In genomic region chr15:67005294-67005996, GRCh38 we compare ENCODE assay signal across 17 cellular contexts.
"Had no signal": no experiment of that assay in that cellular context is flagged by ENCODE, and none has a peak within 500 bp of the region (broad histone marks: within the 10 kb centered on the region; RNA-seq: fewer than 3 reads in every experiment).

No MANE protein-coding gene starts in this region.

- H3K9me3 ChIP-seq: heart left ventricle, psoas muscle, sigmoid colon, stomach, thoracic aorta, transverse colon had no signal

- H3K4me1 Mint-ChIP-seq: mesothelial cell of epicardium, natural killer cell had no signal

- H3K36me3 Mint-ChIP-seq: mesothelial cell of epicardium, natural killer cell had no signal

- H3K27ac Mint-ChIP-seq: mesothelial cell of epicardium, natural killer cell had no signal

- H3K4me1 ChIP-seq: sigmoid colon, transverse colon had no signal

- H3K4me3 ChIP-seq: heart left ventricle, psoas muscle, sigmoid colon, skin epidermis, stomach, thoracic aorta, transverse colon had no signal

- H3K9me3 Mint-ChIP-seq: mesothelial cell of epicardium, natural killer cell had no signal

- FAIRE-seq: islet of Langerhans had no signal

- H3K27ac ChIP-seq: heart left ventricle, psoas muscle, sigmoid colon, skin epidermis, stomach, thoracic aorta, transverse colon had no signal

- ATAC-seq: left lobe of liver, psoas muscle had no signal

- H3K36me3 ChIP-seq: heart left ventricle, sigmoid colon, stomach, thoracic aorta, transverse colon had no signal

- H3K4me3 Mint-ChIP-seq: mesothelial cell of epicardium, natural killer cell had no signal

- H3K27me3 ChIP-seq: heart left ventricle, sigmoid colon, stomach, transverse colon had no signal

- DNase-seq: erythroblast; foreskin melanocyte; heart left ventricle; hippocampal formation; natural killer cell; psoas muscle; retina; sigmoid colon; stimulated activated naive CD4-positive, alpha-beta T cell; stomach; substantia nigra; transverse colon had no signal
